In the genomic region with DNA sequence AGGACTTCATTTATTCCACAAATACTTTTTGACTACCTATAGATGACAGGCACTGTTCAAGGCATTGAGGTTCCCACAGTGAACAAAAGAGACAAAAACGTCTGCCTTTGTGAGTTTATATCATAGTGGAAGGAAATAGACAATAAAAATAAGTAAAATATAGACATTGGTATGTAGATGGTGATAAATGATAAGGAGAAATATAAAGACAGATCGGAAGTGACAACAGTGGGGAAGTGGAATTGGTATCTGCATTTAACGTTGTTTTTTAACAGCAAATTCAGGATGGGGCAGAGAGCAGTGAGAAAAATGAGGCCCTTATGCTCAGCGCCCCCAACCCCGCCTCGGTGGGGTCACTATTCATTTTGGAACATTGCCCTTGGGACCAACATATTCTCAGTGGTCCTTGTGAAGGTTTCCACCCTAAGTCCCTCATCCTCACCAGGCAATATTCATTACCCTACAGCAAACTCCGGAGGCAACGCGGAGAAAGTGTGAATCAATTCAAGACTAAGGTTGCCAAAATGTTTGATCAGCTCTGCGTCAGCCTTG, we compare ENCODE assay signal across 8 cellular contexts. TPM values are rescaled to one million over a fixed set of nuclear protein-coding genes. Genes with fewer than 3 reads are reported as not detected.
DNase-seq lines count a peak whose midpoint lies in the region; ATAC-seq and TF ChIP-seq lines count a peak whose summit lies in the region.

No MANE protein-coding gene starts in this region.

- in situ Hi-C loops in G401 (cut with HindIII; ENCODE audit: low sequenced_read_pairs), result no loop called here

- no peaks in the 10 kb centered on the region for H3K9me3 ChIP-seq in prostate gland

- 4% methylated on average over 10 of the region's 10 CpGs for WGBS in prostate gland

- H3K27me3 ChIP-seq in prostate gland (replicated peaks; ENCODE audit: insufficient read depth), result no peaks in the 10 kb centered on the region

- no peak for TF ChIP-seq CTCF in NB4 (IDR thresholded peaks at IDR 0.05; ENCODE audit: low read depth, low read length)
- TF ChIP-seq CTCF in prostate gland (IDR thresholded peaks at IDR 0.05), result no peak

- TF ChIP-seq POLR2A in NB4 (IDR thresholded peaks at IDR 0.05; ENCODE audit: extremely low read depth, insufficient read length), result no peak
- no peak for TF ChIP-seq POLR2A in prostate gland (IDR thresholded peaks at IDR 0.05)

- intact Hi-C loops in prostate gland (cut with DNase I), result loop anchor here (2.0 to 5.0 kb wide), 2 partner anchors 76 to 170 kb away; no protein-coding TSS in a partner anchor

- H3K4me3 ChIP-seq in NB4 (ENCODE audit: low read depth, low read length), result peak overlapping the region; percentile 94
- H3K4me3 ChIP-seq in prostate gland, result peak overlapping the region; percentile 88 to 89

- ATAC-seq in GM18870 (IDR thresholded peaks at IDR 0.05; ENCODE audit: unreplicated experiment) (peak; percentile 7), esophagus mucosa (no peak)

- peaks cover 19% of the 10 kb centered on the region for H3K4me1 ChIP-seq in prostate gland (replicated peaks)

- H3K36me3 ChIP-seq in prostate gland, result no peaks in the 10 kb centered on the region

- DNase-seq in NB4 (ENCODE audit: low read depth) (no peak), epithelial cell of prostate (ENCODE audit: low read depth, low spot score) (no peak), prostate gland (ENCODE audit: low spot score) (no peak), G401 (ENCODE audit: low spot score) (no peak), NCI-H1694 (lab: John Stamatoyannopoulos, UW) (no peak)
- no peak for DNase-seq in stimulated activated naive CD4-positive, alpha-beta T cell treated with Interleukin-2 at 50 U/mL for 16 hours (lab: John Stamatoyannopoulos, UW)

- H3K27ac ChIP-seq in epithelial cell of prostate (peak overlapping the region; percentile 69), prostate gland (peak overlapping the region; percentile 71 to 82)

RNA-seq across cellular contexts. Expression of a gene that starts 0.6 kb away (rescaled TPM):
- total RNA-seq in prostate gland (10 to 100 TPM; 34.7 to 38.2 TPM), esophagus mucosa (28.8 TPM)
- 13.7 and 20.7 TPM in 2 replicates for total RNA-seq in G401 (2014; rRNA removed; shearing (Covaris generic))

RNA-seq across cellular contexts. Expression of a gene that starts 33.4 kb away (rescaled TPM):
- total RNA-seq in prostate gland (1 to 10 TPM; 1.3 to 2.9 TPM), esophagus mucosa (0.68 TPM)
- total RNA-seq in G401 (2014; rRNA removed; shearing (Covaris generic)), result 0.49 TPM in 1 of 2 replicates, not detected in the other

RNA-seq across cellular contexts. Expression of a gene that starts 52.8 kb away (rescaled TPM):
- 10 to 100 TPM; 58.6 to 78.7 TPM for total RNA-seq in prostate gland
- total RNA-seq in G401 (2014; rRNA removed; shearing (Covaris generic)), result 3.4 and 5.3 TPM in 2 replicates
- 27.3 TPM for total RNA-seq in esophagus mucosa
